ENCODE assay signal across 8 cellular contexts in genomic region chr4:70687821-70688794, GRCh38. TPM values are rescaled to one million over a fixed set of nuclear protein-coding genes. Genes with fewer than 3 reads are reported as not detected.
DNase-seq lines count a peak whose midpoint lies in the region; ATAC-seq and TF ChIP-seq lines count a peak whose summit lies in the region.

Gene UTP3 (plus strand): TSS chr4:70688532. CDS start chr4:70688678, 146 bp downstream.

- H3K4me2 ChIP-seq in IMR-90 (ENCODE audit: low read depth, low read length), result peak within 1 kb of the TSS; percentile 97

- H3K56ac ChIP-seq in IMR-90 (ENCODE audit: extremely low read depth, insufficient read depth, low read length), result peak within 1 kb of the TSS; percentile 91

- H3K18ac ChIP-seq in IMR-90 (ENCODE audit: low read depth, low read length), result peak within 1 kb of the TSS; percentile 33

- peaks cover 15 to 22% of the 10 kb centered on the region in 2 experiments; a peak in 3 of 4 replicates for H3K79me1 ChIP-seq in IMR-90 (ENCODE audit: low read depth in 1 of 2, low read length in 2 of 2)

- H2BK20ac ChIP-seq in IMR-90 (ENCODE audit: low read depth, low read length), result no peak within 1 kb of the TSS; the same call in 1 of the 2 replicates

- POLR2A ChIA-PET in IMR-90 (lab: Charles Lee; ENCODE audit: unreplicated experiment), result interaction anchor here (0.5 kb wide), 1 partner anchor 10 kb away, joined by 4 read pairs; no protein-coding TSS in a partner anchor

- TF ChIP-seq CTCF in IMR-90 (conservative IDR thresholded peaks at IDR 0.05; ENCODE audit: low read depth, low read length), result peak; percentile 99
- TF ChIP-seq CTCF in epithelial cell of esophagus (IDR thresholded peaks at IDR 0.05; ENCODE audit: insufficient read depth, low read depth, low read length, missing control alignments), result peak; percentile 96
- peak; percentile 95 for TF ChIP-seq CTCF in mucosa of descending colon (IDR thresholded peaks at IDR 0.05)

- peak within 1 kb of the TSS; percentile 99 for H2AFZ ChIP-seq in IMR-90 (replicated peaks; ENCODE audit: low read length, poor library complexity)

- BruUV-seq in IMR-90 (replicated peaks; lab: Mats Ljungman, UMichigan), result no TSS peak

- peak within 1 kb of the TSS; percentile 82 for H3K27ac ChIP-seq in IMR-90 (ENCODE audit: insufficient read depth, low read length)

- H3K27me3 ChIP-seq in IMR-90 (ENCODE audit: control insufficient read depth, insufficient read depth, low read length), result no peaks in the 10 kb centered on the region

- peak within 1 kb of the TSS; percentile 74 for H3K14ac ChIP-seq in IMR-90 (replicated peaks; ENCODE audit: low read depth, low read length)

- H3K9me3 ChIP-seq in IMR-90 (ENCODE audit: control insufficient read depth, insufficient read depth, low read length) (no peaks in the 10 kb centered on the region), mucosa of descending colon (no peaks in the 10 kb centered on the region)

- H2BK5ac ChIP-seq in IMR-90 (ENCODE audit: low read depth, low read length, poor library complexity, severe bottlenecking), result peak within 1 kb of the TSS; percentile 77

- H3K23ac ChIP-seq in IMR-90 (ENCODE audit: low read depth, low read length), result peak within 1 kb of the TSS; percentile 62

- TF ChIP-seq POLR2A in IMR-90 (IDR thresholded peaks at IDR 0.05; ENCODE audit: low read depth, low read length), result peak; percentile 84

- peak within 1 kb of the TSS; percentile 94 for H2AK9ac ChIP-seq in IMR-90 (replicated peaks; ENCODE audit: low read depth, low read length, poor library complexity)

- H3K36me3 ChIP-seq in IMR-90 (ENCODE audit: control insufficient read depth, insufficient read depth, low read length) (peaks cover 2% of the 10 kb centered on the region; the same call in 1 of the 2 replicates), mucosa of descending colon (ENCODE audit: low read depth) (no peaks in the 10 kb centered on the region)

- peak within 1 kb of the TSS; percentile 82 for H3K4ac ChIP-seq in IMR-90 (ENCODE audit: low read depth, low read length)

- H2BK120ac ChIP-seq in IMR-90 (ENCODE audit: low read depth, low read length), result peak within 1 kb of the TSS; percentile 13; the same call in 1 of the 2 replicates

- in situ Hi-C loops in IMR-90 (cut with MboI; ENCODE audit: low sequenced_read_pairs), result no loop called here

- H3K4me3 ChIP-seq in IMR-90 (ENCODE audit: insufficient read depth, low read depth, low read length), result peak within 1 kb of the TSS; percentile 74
- H3K4me3 ChIP-seq in epithelial cell of esophagus (ENCODE audit: low read length), result peak within 1 kb of the TSS; percentile 99
- peak within 1 kb of the TSS; percentile 49 for H3K4me3 ChIP-seq in mucosa of descending colon

- WGBS in IMR-90 (ENCODE audit: extremely low coverage in 2 of 2, insufficient read length in 1 of 2), 2 experiments, result 0% methylated on average over 21 of the region's 70 CpGs; no CpG with 5 or more reads in 1 of the 2 experiments

- peak within 1 kb of the TSS; percentile 95 for H4K5ac ChIP-seq in IMR-90 (ENCODE audit: low read depth, low read length)

- TF ChIP-seq RAD21 in IMR-90 (IDR thresholded peaks at IDR 0.05; ENCODE audit: low read length), result peak; percentile 76

- peak within 1 kb of the TSS; percentile 83 for H3K9ac ChIP-seq in IMR-90 (ENCODE audit: low read depth, low read length)

- intact Hi-C loops in IMR-90 (cut with micrococcal nuclease), result loop anchor here (1.0 to 5.0 kb wide), 4 partner anchors 17 to 319 kb away; partner anchors contain the start of gene MOB1B
- intact Hi-C loops in mucosa of descending colon (cut with DNase I, micrococcal nuclease), result no loop called here

- H3K9me1 ChIP-seq in IMR-90 (ENCODE audit: insufficient read depth, low read length), result no peaks in the 10 kb centered on the region

- peak within 1 kb of the TSS; percentile 87 for H2AK5ac ChIP-seq in IMR-90 (ENCODE audit: low read depth, low read length)

- peak within 1 kb of the TSS; percentile 57 to 93 for H4K8ac ChIP-seq in IMR-90 (ENCODE audit: low read depth in 2 of 2, low read length in 2 of 2)

- DNase-seq in DMS114 treated with DMSO at 0.1 percent for 48 hours (lab: John Stamatoyannopoulos, UW; ENCODE audit: unreplicated experiment) (peak; percentile 89), IMR-90 (peak; percentile 99), OCI-M1 (lab: John Stamatoyannopoulos, UW) (peak; percentile 99), activated T-cell treated with anti-CD3 and anti-CD28 coated beads for 4 hours (peak; percentile 87), epithelial cell of esophagus (ENCODE audit: low read depth) (peak; percentile 99), mucosa of descending colon (peak; percentile 95 to 96 (median 96))
- peak; percentile 83 to 88 for DNase-seq in stimulated activated CD8-positive, alpha-beta memory T cell treated with anti-CD3 and anti-CD28 coated beads, Interleukin-4, amount 100 ng/mL, for 4 hours (ENCODE audit: low read depth in 2 of 2, low spot score in 1 of 2)

- ATAC-seq in GM21526 (IDR thresholded peaks at IDR 0.05; ENCODE audit: low FRiP score, unreplicated experiment) (peak; percentile 92), IMR-90 (ENCODE audit: low read depth) (peak; percentile 97), mucosa of descending colon (peak; percentile 98)

- CTCF ChIA-PET in IMR-90 (lab: Yijun Ruan, JAX), result interaction anchor here (0.5 to 1.8 kb wide), 4 partner anchors 15 to 34 kb away, joined by 3 to 7 read pairs (median 6); no protein-coding TSS in a partner anchor

- dilution Hi-C loops in IMR-90 (cut with HindIII; ENCODE audit: low sequenced_read_pairs, unreplicated experiment), result no loop called here

- no peak within 1 kb of the TSS; the same call in 2 of the 3 replicates for H2BK15ac ChIP-seq in IMR-90 (ENCODE audit: low read depth, low read length)

- peak within 1 kb of the TSS; percentile 77 for H4K91ac ChIP-seq in IMR-90 (ENCODE audit: insufficient read depth, low read depth, low read length)

- H3K4me1 ChIP-seq in IMR-90 (ENCODE audit: control insufficient read depth, insufficient read depth, low read length) (peaks cover 3% of the 10 kb centered on the region), mucosa of descending colon (ENCODE audit: low read depth) (peaks cover 23% of the 10 kb centered on the region)

- H4K20me1 ChIP-seq in IMR-90 (ENCODE audit: insufficient read depth, low read length), result peaks cover 5% of the 10 kb centered on the region; the same call in 1 of the 2 replicates

TF ChIP-seq in IMR-90, 13 proteins besides CTCF, POLR2A, EP300 and RAD21:
- TF ChIP-seq CHD1 (IDR thresholded peaks at IDR 0.05; ENCODE audit: low read depth, low read length), result peak; percentile 95; the same call in 1 of the 2 replicates
- TF ChIP-seq MXI1 (IDR thresholded peaks at IDR 0.05; ENCODE audit: borderline replicate concordance, low read depth, low read length), result peak; percentile 98
- TF ChIP-seq ELK1 (IDR thresholded peaks at IDR 0.05; ENCODE audit: borderline replicate concordance, low read depth, low read length), result no peak
- TF ChIP-seq SMC3 (IDR thresholded peaks at IDR 0.05; ENCODE audit: low read depth, low read length), result peak; percentile 75
- TF ChIP-seq MAZ (IDR thresholded peaks at IDR 0.05; ENCODE audit: borderline replicate concordance, low read depth, low read length), result peak; percentile 86
- TF ChIP-seq NFE2L2 (IDR thresholded peaks at IDR 0.05; ENCODE audit: low read depth, low read length), result peak; percentile 24; the same call in 1 of the 2 replicates
- TF ChIP-seq CEBPB (IDR thresholded peaks at IDR 0.05; ENCODE audit: low read depth, low read length), result no peak
- no peak for TF ChIP-seq RCOR1 (IDR thresholded peaks at IDR 0.05; ENCODE audit: insufficient replicate concordance, low read length)
- TF ChIP-seq BHLHE40 (IDR thresholded peaks at IDR 0.05; ENCODE audit: low read depth, low read length), result peak; percentile 69
- no peak for TF ChIP-seq RFX5 (IDR thresholded peaks at IDR 0.05; ENCODE audit: low read depth, low read length)
- peak; percentile 57 for TF ChIP-seq USF2 (IDR thresholded peaks at IDR 0.05; ENCODE audit: low read depth, low read length)
- TF ChIP-seq MAFK (IDR thresholded peaks at IDR 0.05; ENCODE audit: low read depth, low read length), result no peak
- no peak for TF ChIP-seq FOS (IDR thresholded peaks at IDR 0.05; ENCODE audit: low read depth, low read length)

RNA-seq across cellular contexts. Expression of gene UTP3, which starts in this region (rescaled TPM):
- total RNA-seq in IMR-90 (2012; rRNA removed) (14.9 and 26.1 TPM in 2 replicates), mucosa of descending colon (10 to 100 TPM; 15.8 to 23.4 (median 20.5) TPM)
- 29.8 and 30.7 TPM in 2 replicates for polyA plus RNA-seq in IMR-90 (2012; rRNA removed)
- polyA plus RNA-seq in IMR-90 (2012; cell fraction: cytosol; rRNA removed), result 9.5 and 9.7 TPM in 2 replicates
- polyA plus RNA-seq in IMR-90 (2012; cell fraction: nucleus; rRNA removed; ENCODE audit: low replicate concordance), result 3.2 and 7.0 TPM in 2 replicates

Comparison
In these comparisons a context has a peak if more than half of its experiments do, and no peak if none do; other contexts are left out.
1. Peak in every context shown above with its lines: DNase-seq, ATAC-seq, H3K4me3 ChIP-seq and H3K27ac ChIP-seq.
2. H3K4me3 ChIP-seq: peak in every context shown above with its lines; median percentile 99 in epithelial cell of esophagus; 74 in IMR-90; 49 in mucosa of descending colon.